Comparison of ENCODE assay signal across 24 cellular contexts in the genomic region with DNA sequence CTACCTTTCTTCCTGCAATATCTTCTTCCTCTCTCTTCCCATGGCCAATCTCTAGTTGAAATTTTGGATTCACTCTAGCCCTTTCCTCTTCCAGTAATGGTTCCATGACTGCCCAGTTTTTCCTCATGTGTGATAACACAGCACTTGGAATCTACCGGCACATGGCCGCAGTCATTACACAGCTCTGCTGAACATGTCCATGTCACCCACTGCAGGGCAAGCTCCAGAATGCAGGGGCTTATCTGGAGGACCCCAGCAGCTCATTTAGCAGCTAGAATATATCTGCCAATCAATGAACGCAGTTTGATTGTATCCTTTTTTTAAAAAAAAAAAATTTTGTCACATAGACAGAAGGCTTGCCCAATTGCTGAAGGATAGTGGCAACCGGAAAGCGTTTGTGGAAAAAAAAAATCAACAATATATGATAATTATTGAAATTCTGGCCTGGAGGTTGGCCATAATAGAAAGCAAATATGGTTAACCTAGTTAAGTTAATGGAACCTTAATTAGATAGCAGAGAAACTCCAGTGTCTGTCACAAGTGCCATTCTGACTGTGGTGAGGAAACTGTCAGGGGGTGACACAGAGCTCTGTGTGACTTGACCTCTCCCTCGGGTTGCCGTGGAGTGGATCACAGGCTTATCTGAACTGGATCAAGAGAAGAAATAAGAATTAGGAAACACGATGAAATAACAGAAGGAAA.
"Had no signal": no experiment of that assay in that cellular context is flagged by ENCODE, and none has a peak within 500 bp of the region (broad histone marks: within the 10 kb centered on the region; RNA-seq: fewer than 3 reads in every experiment).

No MANE protein-coding gene starts in this region.

- H3K27me3 Mint-ChIP-seq: IgD-negative memory B cell, T-cell had no signal

- H3K9ac ChIP-seq: KMS-11 had no signal

- FAIRE-seq: HTR-8/SVneo, K562, RCC 7860 had no signal

- H3K4me3 ChIP-seq: K562 had no signal

- ATAC-seq: K562, T-cell had no signal

- H3K4me1 Mint-ChIP-seq: IgD-negative memory B cell, T-cell had no signal

- H3K27ac Mint-ChIP-seq: IgD-negative memory B cell; T-cell; T-helper 1 cell treated with Interleukin-12 subunit alpha and Interleukin-12 subunit beta and Interleukin-4 antibody, amounts not matched to agents 30 μg/mL and 1 μg/mL, for 36 hours had no signal

- H3K4me2 ChIP-seq: KMS-11 had no signal

- H3K27ac ChIP-seq: HL-60, KMS-11 had no signal

- H3K4me3 Mint-ChIP-seq: IgD-negative memory B cell; T-cell; T-helper 1 cell treated with Interleukin-12 subunit alpha and Interleukin-12 subunit beta and Interleukin-4 antibody, amounts not matched to agents 30 μg/mL and 1 μg/mL, for 36 hours had no signal

- DNase-seq: Kasumi-1, MM.1S, NCI-H1105, NCI-H1436, NCI-H187, NCI-H2029, NCI-H2081 treated with DMSO at 0.1 percent for 48 hours, NCI-H2171, NCI-H226, NCI-H446, NCI-H510A, NCI-H524 treated with DMSO at 0.1 percent for 48 hours, NCI-H82, RPMI8226, SHP77, SW 1271, T-cell had no signal

- H3K36me3 Mint-ChIP-seq: IgD-negative memory B cell, T-cell had no signal
